ENCODE assay signal across 22 cellular contexts in the genomic region with DNA sequence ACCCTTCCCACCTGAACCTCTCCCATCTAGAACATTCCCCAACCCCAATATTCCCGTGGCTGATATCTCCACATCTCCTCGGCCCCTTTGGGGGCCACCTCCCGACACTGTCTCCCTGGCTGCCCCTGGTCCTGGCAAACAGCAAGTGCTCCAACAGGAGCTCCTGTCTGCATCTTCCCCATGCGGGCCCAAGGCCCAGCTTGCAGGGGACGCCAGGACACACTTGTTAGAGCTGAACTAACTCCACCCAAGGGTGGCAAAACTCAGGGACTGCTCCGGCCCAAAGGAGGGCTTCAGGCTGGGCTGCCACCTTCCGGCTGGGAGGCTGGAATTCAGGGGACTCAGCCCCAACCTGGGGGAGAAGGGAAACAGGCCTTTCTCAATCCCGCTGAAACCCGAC.
DNase-seq lines count a peak whose midpoint lies in the region; ATAC-seq and TF ChIP-seq lines count a peak whose summit lies in the region.
"Had no signal": no experiment of that assay in that cellular context is flagged by ENCODE, and none has a peak within 500 bp of the region (broad histone marks: within the 10 kb centered on the region; RNA-seq: fewer than 3 reads in every experiment).

No MANE protein-coding gene starts in this region.

- H3K4me1 ChIP-seq in A673 (ENCODE audit: insufficient read depth, low read length, poor library complexity, severe bottlenecking), result peaks cover 58% of the 10 kb centered on the region
- H3K4me1 ChIP-seq in spleen, result peaks cover 23 to 72% (median 60%) of the 10 kb centered on the region in 6 donors
- H3K4me1 ChIP-seq in hepatocyte (ENCODE audit: insufficient read depth), result peaks cover 18% of the 10 kb centered on the region

- no peaks in the 10 kb centered on the region for H3K9me2 ChIP-seq in hepatocyte (replicated peaks; ENCODE audit: insufficient read depth)
- H3K9me2 ChIP-seq: SK-N-SH had no signal

- CTCF ChIA-PET in A673 (lab: Charles Lee), result no interaction called here
- CTCF ChIA-PET in CD4-positive, alpha-beta T cell (lab: Charles Lee), result no interaction called here

- no peak overlapping the region for H3K4me3 Mint-ChIP-seq in CD4-positive, alpha-beta T cell
- H3K4me3 Mint-ChIP-seq in central memory CD8-positive, alpha-beta T cell, result no peak overlapping the region

- no peak overlapping the region for H3K4me2 ChIP-seq in hepatocyte
- H3K4me2 ChIP-seq: SK-N-SH had no signal

- no peaks in the 10 kb centered on the region for H3K27me3 Mint-ChIP-seq in CD4-positive, alpha-beta T cell
- H3K27me3 Mint-ChIP-seq in central memory CD8-positive, alpha-beta T cell, result no peaks in the 10 kb centered on the region

- ATAC-seq in CD4-positive, alpha-beta T cell (ENCODE audit: poor library complexity), result no peak
- ATAC-seq in central memory CD8-positive, alpha-beta T cell (replicated peaks; ENCODE audit: extremely low read depth, poor library complexity, severe bottlenecking), result no peak
- no peak for ATAC-seq in GM19463 (IDR thresholded peaks at IDR 0.05; ENCODE audit: unreplicated experiment)
- ATAC-seq: HCT116 had no signal

- no peak for TF ChIP-seq CTCF in A673 (conservative IDR thresholded peaks at IDR 0.05; ENCODE audit: low read depth, low read length)
- no peak for TF ChIP-seq CTCF in CD4-positive, alpha-beta T cell (IDR thresholded peaks at IDR 0.05)
- TF ChIP-seq CTCF in spleen (IDR thresholded peaks at IDR 0.05 in 8 of 11, conservative IDR thresholded peaks at IDR 0.05 in 3 of 11), result no peak
- no peak for TF ChIP-seq CTCF in hepatocyte (IDR thresholded peaks at IDR 0.05; ENCODE audit: poor library complexity)

- peaks cover 51% of the 10 kb centered on the region for H3K36me3 Mint-ChIP-seq in CD4-positive, alpha-beta T cell (ENCODE audit: low read depth)
- peaks cover 7% of the 10 kb centered on the region for H3K36me3 Mint-ChIP-seq in central memory CD8-positive, alpha-beta T cell (ENCODE audit: insufficient read depth)

- peak overlapping the region; percentile 58 for H3K27ac Mint-ChIP-seq in CD4-positive, alpha-beta T cell
- H3K27ac Mint-ChIP-seq in central memory CD8-positive, alpha-beta T cell (ENCODE audit: low read depth), result peak overlapping the region; percentile 88

- H3K4me1 Mint-ChIP-seq in CD4-positive, alpha-beta T cell (ENCODE audit: low read depth), result peaks cover 69% of the 10 kb centered on the region
- H3K4me1 Mint-ChIP-seq in central memory CD8-positive, alpha-beta T cell, result peaks cover 68% of the 10 kb centered on the region

- H3K9me3 Mint-ChIP-seq in CD4-positive, alpha-beta T cell, result no peaks in the 10 kb centered on the region
- no peaks in the 10 kb centered on the region for H3K9me3 Mint-ChIP-seq in central memory CD8-positive, alpha-beta T cell

- H3K27me3 ChIP-seq in A673 (replicated peaks; ENCODE audit: insufficient read depth, low read depth, low read length, poor library complexity), result no peaks in the 10 kb centered on the region
- no peaks in the 10 kb centered on the region for H3K27me3 ChIP-seq in CD4-positive, alpha-beta T cell (ENCODE audit: control insufficient read depth, insufficient read depth, low read length)
- H3K27me3 ChIP-seq in spleen (replicated peaks in 1 of 7), result no peaks in the 10 kb centered on the region
- no peaks in the 10 kb centered on the region for H3K27me3 ChIP-seq in hepatocyte
- H3K27me3 ChIP-seq: BE2C, MG63 had no signal

- no TSS peak for BruUV-seq in A673 (replicated peaks; lab: Mats Ljungman, UMichigan)

- H3K9me3 ChIP-seq in A673 (ENCODE audit: low read depth, low read length, poor library complexity, severe bottlenecking) (peaks cover 6% of the 10 kb centered on the region), spleen (peaks cover 0 to 5% (median 2%) of the 10 kb centered on the region in 8 donors), hepatocyte (ENCODE audit: low read depth) (no peaks in the 10 kb centered on the region)
- no peaks in the 10 kb centered on the region for H3K9me3 ChIP-seq in CD4-positive, alpha-beta T cell (ENCODE audit: control insufficient read depth, low read length)
- H3K9me3 ChIP-seq: BE2C, SK-N-SH had no signal

- 80 to 88% (median 86%) methylated on average over 6 to 9 of the region's 9 CpGs for WGBS in spleen, 5 donors
- 98% methylated on average over 9 of the region's 9 CpGs for WGBS in hepatocyte (ENCODE audit: low lambda C conversion rate, missing lambda C conversion rate)

- H4K20me1 ChIP-seq in hepatocyte (ENCODE audit: insufficient read depth, poor library complexity, severe bottlenecking), result peaks cover 45% of the 10 kb centered on the region

- DNase-seq in A673 (ENCODE audit: low spot score), result no peak
- DNase-seq in CD4-positive, alpha-beta T cell, result no peak
- no peak for DNase-seq in central memory CD8-positive, alpha-beta T cell (ENCODE audit: low spot score in 2 of 2)
- peak; percentile 58 for DNase-seq in spleen
- no peak for DNase-seq in SIG-M5 (lab: John Stamatoyannopoulos, UW)
- DNase-seq in hepatocyte (ENCODE audit: low spot score), result no peak
- DNase-seq: ACHN, BE2C, DMS153, DND-41, IMR-90, KG1, MG63, NCI-H1105 treated with DMSO at 0.1 percent for 48 hours, NCI-H146, NCI-H2029, NCI-H446, NCI-H524 treated with DMSO at 0.1 percent for 48 hours, RPMI8226, SK-N-SH had no signal

- intact Hi-C loops in A673 (cut with micrococcal nuclease; ENCODE audit: unreplicated experiment) (loop anchor here (5.0 kb wide), 2 partner anchors 107 to 302 kb away; partner anchors contain the start of gene NCOR2), spleen (cut with DNase I; ENCODE audit: low total_unique reads) (no loop called here)
- intact Hi-C loops in CD4-positive, alpha-beta T cell (cut with DNase I, micrococcal nuclease), result no loop called here

- POLR2A ChIA-PET in A673 (lab: Charles Lee; ENCODE audit: low non-redundant PET), result no interaction called here
- POLR2A ChIA-PET in CD4-positive, alpha-beta T cell (lab: Charles Lee), result no interaction called here

- H3K79me2 ChIP-seq in hepatocyte, result peaks cover 9% of the 10 kb centered on the region

- no peak overlapping the region for H3K4me3 ChIP-seq in A673 (ENCODE audit: low read depth, low read length, poor library complexity, severe bottlenecking)
- H3K4me3 ChIP-seq in spleen, result no peak overlapping the region
- no peak overlapping the region for H3K4me3 ChIP-seq in hepatocyte
- H3K4me3 ChIP-seq: MG63 had no signal

- H2AFZ ChIP-seq in hepatocyte, result no peak overlapping the region

- H3K36me3 ChIP-seq in A673 (ENCODE audit: insufficient read depth, low read length, poor library complexity, severe bottlenecking) (peaks cover 41% of the 10 kb centered on the region), spleen (peaks cover 0 to 84% (median 23%) of the 10 kb centered on the region in 6 donors), hepatocyte (replicated peaks; ENCODE audit: insufficient read depth, low read depth) (no peaks in the 10 kb centered on the region)

- H3K27ac ChIP-seq in A673 (ENCODE audit: low read depth, low read length, poor library complexity, severe bottlenecking) (peak overlapping the region; percentile 15), spleen (no peak overlapping the region), hepatocyte (no peak overlapping the region)
- H3K27ac ChIP-seq in CD4-positive, alpha-beta T cell (ENCODE audit: low read depth, low read length), result no peak overlapping the region

- TF ChIP-seq POLR2A in spleen (IDR thresholded peaks at IDR 0.05), result no peak
